Comparison of ENCODE assay signal across 11 cellular contexts in the genomic region with DNA sequence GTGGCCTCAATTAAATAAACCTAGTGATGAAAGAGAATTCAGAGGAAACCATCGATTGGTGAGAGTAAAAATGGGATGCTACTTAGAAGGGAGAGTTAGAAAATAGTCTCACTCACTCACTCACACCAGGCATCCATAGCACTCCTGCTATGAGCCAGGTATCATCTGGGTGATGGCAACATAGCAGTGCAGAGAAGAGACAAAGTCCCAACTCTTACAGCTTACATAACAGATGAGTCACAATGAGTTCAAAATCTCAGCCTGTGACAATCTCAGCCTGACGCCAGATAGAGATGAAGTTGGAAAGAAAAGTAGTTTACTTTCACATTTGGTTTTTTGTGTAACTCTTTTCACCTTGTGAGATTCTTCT. TPM values are rescaled to one million over a fixed set of nuclear protein-coding genes. Genes with fewer than 3 reads are reported as not detected.
A peak's percentile ranks its signal among the peaks of the same experiment; 100 is the strongest.
DNase-seq lines count a peak whose midpoint lies in the region; ATAC-seq, FAIRE-seq and TF ChIP-seq lines count a peak whose summit lies in the region.
"Had no signal": no experiment of that assay in that cellular context is flagged by ENCODE, and none has a peak within 500 bp of the region (broad histone marks: within the 10 kb centered on the region; RNA-seq: fewer than 3 reads in every experiment).

No MANE protein-coding gene starts in this region.

- DNase-seq in Ammon's horn (ENCODE audit: low spot score) (peak; percentile 39), HuH-7.5 (ENCODE audit: low spot score) (peak; percentile 34), dermis blood vessel endothelial cell (peak; percentile 33), mucosa of descending colon (no peak), GM12892 (ENCODE audit: insufficient read length) (no peak), omental fat pad (ENCODE audit: low spot score) (no peak), HAP-1 (ENCODE audit: low spot score in 2 of 2) (no peak)
- DNase-seq: activated T-cell treated with anti-CD3 and anti-CD28 coated beads for 4 hours, NCI-H446 had no signal

- H3K36me3 ChIP-seq in mucosa of descending colon (ENCODE audit: low read depth) (no peaks in the 10 kb centered on the region), HAP-1 (replicated peaks) (no peaks in the 10 kb centered on the region)

- H3K4me1 ChIP-seq in mucosa of descending colon (ENCODE audit: low read depth) (no peaks in the 10 kb centered on the region), HAP-1 (no peaks in the 10 kb centered on the region)

- in situ Hi-C loops in HAP-1 (cut with MboI; ENCODE audit: low sequenced_read_pairs): no loop called here

- H3K9me3 ChIP-seq in mucosa of descending colon (no peaks in the 10 kb centered on the region), HAP-1 (no peaks in the 10 kb centered on the region)

- ATAC-seq in mucosa of descending colon (peak; percentile 44), omental fat pad (ENCODE audit: low FRiP score) (no peak), HG03354 (IDR thresholded peaks at IDR 0.05; ENCODE audit: poor library complexity, severe bottlenecking, unreplicated experiment) (no peak)

- no peaks in the 10 kb centered on the region for H3K27me3 ChIP-seq in HAP-1 (ENCODE audit: low read depth)

- TF ChIP-seq POLR2A in GM12892 (IDR thresholded peaks at IDR 0.05; ENCODE audit: low read depth, low read length): no peak

- intact Hi-C loops in mucosa of descending colon (cut with DNase I, micrococcal nuclease): loop anchor here in 1 of 2 donors (10.0 kb wide), 1 partner anchor 62 kb away; no protein-coding TSS in a partner anchor

- no peak overlapping the region for H3K4me3 ChIP-seq in mucosa of descending colon
- H3K4me3 ChIP-seq in HAP-1: no peak overlapping the region

- no peak for FAIRE-seq in GM12892 (lab: Jason Lieb, UNC)
- FAIRE-seq: bronchial epithelial cell had no signal

- TF ChIP-seq CTCF in mucosa of descending colon (IDR thresholded peaks at IDR 0.05) (no peak), omental fat pad (IDR thresholded peaks at IDR 0.05) (no peak)

RNA-seq across cellular contexts. Expression of a gene that starts 55.4 kb away (rescaled TPM):
- total RNA-seq in dermis blood vessel endothelial cell (37.7 and 47.3 TPM in 2 replicates), mucosa of descending colon (10 to 100 TPM; 25.9 to 32.8 (median 27.6) TPM), omental fat pad (10 to 100 TPM; 33.0 to 60.6 (median 45.9) TPM)
- 40.6 TPM for polyA plus RNA-seq in GM12892 (2012; ENCODE audit: missing spikeins)

Comparison
In these comparisons a context has a peak if more than half of its experiments do, and no peak if none do; other contexts are left out.
1. DNase-seq: peak in Ammon's horn (single experiment), HuH-7.5 (single experiment) and dermis blood vessel endothelial cell (single experiment); none in mucosa of descending colon (0 of 3), GM12892 (single experiment), omental fat pad (single experiment) and HAP-1 (0 of 2).